Comparison of ENCODE assay signal across 19 cellular contexts in genomic region chr2:120530781-120531180, GRCh38.
"Had no signal": no experiment of that assay in that cellular context is flagged by ENCODE, and none has a peak within 500 bp of the region (broad histone marks: within the 10 kb centered on the region; RNA-seq: fewer than 3 reads in every experiment).

No MANE protein-coding gene starts in this region.

- H3K27ac ChIP-seq: colonic mucosa, epithelial cell of prostate, esophagus squamous epithelium, gastroesophageal sphincter, heart right ventricle, left lung, lower lobe of right lung had no signal

- H3K4me3 ChIP-seq: colonic mucosa, esophagus squamous epithelium, gastroesophageal sphincter, heart right ventricle, left lung, lower lobe of right lung, mucosa of descending colon had no signal

- H3K27me3 ChIP-seq: colonic mucosa had no signal

- H3K4me1 ChIP-seq: colonic mucosa, left lung, lower lobe of right lung had no signal

- H3K9me3 ChIP-seq: colonic mucosa, esophagus squamous epithelium, gastroesophageal sphincter, lower lobe of right lung, mucosa of descending colon had no signal

- DNase-seq: colonic mucosa; cortex of kidney; effector CD8-positive, alpha-beta T cell; effector memory CD8-positive, alpha-beta T cell; endodermal cell; erythroblast; esophagus squamous epithelium; foreskin melanocyte; glutamatergic neuron; head of caudate nucleus; heart right ventricle; hippocampal formation; left cardiac atrium; left lung; left ventricle myocardium superior; lower lobe of right lung; mucosa of descending colon had no signal

- H3K36me3 ChIP-seq: colonic mucosa, esophagus squamous epithelium, gastroesophageal sphincter, heart right ventricle, left lung, lower lobe of right lung had no signal
